4 cellular contexts compared by ENCODE assay signal in the genomic region with DNA sequence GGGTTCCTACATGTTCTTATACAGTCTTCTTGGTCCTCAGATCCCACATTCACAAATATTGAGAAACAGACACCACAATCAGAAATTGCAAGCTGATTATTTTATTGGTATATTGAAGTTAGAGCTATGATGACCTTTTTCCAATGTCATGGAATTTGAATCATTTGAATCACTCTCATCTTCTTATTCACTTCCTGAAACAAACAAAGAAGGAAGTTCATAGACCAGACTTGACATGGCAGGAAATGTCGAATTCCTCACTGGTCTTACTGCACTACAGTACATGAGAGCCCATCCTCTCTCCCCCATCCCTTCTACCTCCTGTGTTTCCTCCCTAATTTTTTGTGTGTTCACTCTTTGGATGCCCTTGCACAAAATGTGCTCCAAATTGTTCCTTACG. TPM values are rescaled to one million over a fixed set of nuclear protein-coding genes. Genes with fewer than 3 reads are reported as not detected.
"Had no signal": no experiment of that assay in that cellular context is flagged by ENCODE, and none has a peak within 500 bp of the region (broad histone marks: within the 10 kb centered on the region; RNA-seq: fewer than 3 reads in every experiment).

No MANE protein-coding gene starts in this region.

RNA-seq across cellular contexts. Expression of gene PRB4, which starts 41.5 kb away (rescaled TPM):
- total RNA-seq: LHCN-M2, NCI-H460, SK-MEL-5 had no signal
- polyA plus RNA-seq: SK-N-SH had no signal

RNA-seq across cellular contexts. Expression of gene PRB2, which starts 43.6 kb away (rescaled TPM):
- total RNA-seq: LHCN-M2, NCI-H460, SK-MEL-5 had no signal
- polyA plus RNA-seq: SK-N-SH had no signal
